23 cellular contexts compared by ENCODE assay signal in the genomic region with DNA sequence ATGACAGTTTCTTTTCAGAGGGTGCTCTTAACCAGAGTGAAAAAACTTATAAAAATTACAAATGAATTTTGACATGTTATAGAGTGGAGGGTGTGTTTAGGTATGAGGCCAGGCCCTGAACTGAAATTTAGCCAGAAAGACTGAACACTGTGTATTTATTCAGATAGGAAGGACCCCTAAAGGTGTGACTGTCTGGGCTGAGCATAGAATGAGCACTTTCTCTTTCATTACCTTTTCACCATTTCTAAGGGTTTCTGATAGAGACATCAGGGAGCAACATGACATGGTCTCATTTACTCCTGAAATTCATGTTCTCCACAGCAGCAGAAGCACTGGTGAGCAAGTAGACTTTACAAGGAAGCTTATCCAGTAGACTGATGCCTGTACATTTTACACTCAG. TPM values are rescaled to one million over a fixed set of nuclear protein-coding genes. Genes with fewer than 3 reads are reported as not detected.
DNase-seq lines count a peak whose midpoint lies in the region; ATAC-seq and TF ChIP-seq lines count a peak whose summit lies in the region.
"Had no signal": no experiment of that assay in that cellular context is flagged by ENCODE, and none has a peak within 500 bp of the region (broad histone marks: within the 10 kb centered on the region; RNA-seq: fewer than 3 reads in every experiment).

No MANE protein-coding gene starts in this region.

- intact Hi-C loops in MCF 10A (cut with micrococcal nuclease) (no loop called here), mammary epithelial cell (cut with micrococcal nuclease) (no loop called here), esophagus muscularis mucosa (cut with DNase I) (no loop called here)

- no peaks in the 10 kb centered on the region for H3K9me3 ChIP-seq in mammary epithelial cell (replicated peaks; ENCODE audit: insufficient read depth, low read length)
- H3K9me3 ChIP-seq in esophagus muscularis mucosa: no peaks in the 10 kb centered on the region

- TF ChIP-seq CTCF in MCF 10A (IDR thresholded peaks at IDR 0.05; ENCODE audit: unreplicated experiment) (no peak), mammary epithelial cell (conservative IDR thresholded peaks at IDR 0.05 in 1 of 2, IDR thresholded peaks at IDR 0.05 in 1 of 2; ENCODE audit: extremely low read depth in 1 of 2, insufficient read depth in 1 of 2, low read depth in 1 of 2, low read length in 2 of 2) (no peak), esophagus muscularis mucosa (IDR thresholded peaks at IDR 0.05) (no peak), progenitor cell of endocrine pancreas (IDR thresholded peaks at IDR 0.05; ENCODE audit: unreplicated experiment) (no peak), type B pancreatic cell (conservative IDR thresholded peaks at IDR 0.05) (no peak)

- H3K27me3 Mint-ChIP-seq in MCF 10A (ENCODE audit: insufficient read depth, unreplicated experiment) (no peaks in the 10 kb centered on the region), progenitor cell of endocrine pancreas (no peaks in the 10 kb centered on the region), type B pancreatic cell (no peaks in the 10 kb centered on the region)
- H3K27me3 Mint-ChIP-seq in natural killer cell treated with Interleukin-12 subunit alpha and Interleukin-12 subunit beta and Interleukin-15 and Interleukin-18, amount 100 ng/mL, for 72 hours: no peaks in the 10 kb centered on the region
- H3K27me3 Mint-ChIP-seq: CD8-positive, alpha-beta memory T cell had no signal

- peaks cover 23% of the 10 kb centered on the region for H3K4me1 Mint-ChIP-seq in MCF 10A (ENCODE audit: insufficient read depth, unreplicated experiment)
- peaks cover 59% of the 10 kb centered on the region for H3K4me1 Mint-ChIP-seq in progenitor cell of endocrine pancreas (ENCODE audit: low read depth)
- H3K4me1 Mint-ChIP-seq in type B pancreatic cell (ENCODE audit: unreplicated experiment): peaks cover 36% of the 10 kb centered on the region
- peaks cover 13 to 19% of the 10 kb centered on the region in 2 donors for H3K4me1 Mint-ChIP-seq in natural killer cell treated with Interleukin-12 subunit alpha and Interleukin-12 subunit beta and Interleukin-15 and Interleukin-18, amount 100 ng/mL, for 72 hours (ENCODE audit: low read depth in 2 of 2)

- ATAC-seq in GM19395 (IDR thresholded peaks at IDR 0.05; ENCODE audit: unreplicated experiment): no peak
- no peak for ATAC-seq in natural killer cell treated with Interleukin-12 subunit alpha and Interleukin-12 subunit beta and Interleukin-15 and Interleukin-18, amount 100 ng/mL, for 72 hours
- ATAC-seq in HG02981 (IDR thresholded peaks at IDR 0.05; ENCODE audit: unreplicated experiment): no peak

- H3K4me2 ChIP-seq in mammary epithelial cell (ENCODE audit: insufficient read depth, low read depth, low read length): no peak overlapping the region

- H3K27ac ChIP-seq in mammary epithelial cell (ENCODE audit: insufficient read depth, low read depth, low read length) (no peak overlapping the region), esophagus muscularis mucosa (replicated peaks in 1 of 4) (peak overlapping the region in 3 of 4 donors; percentile 11 to 53 (median 28))
- H3K27ac ChIP-seq: RWPE1, SK-N-MC had no signal

- no peak for TF ChIP-seq EP300 in esophagus muscularis mucosa (IDR thresholded peaks at IDR 0.05)

- H3K27me3 ChIP-seq in mammary epithelial cell (ENCODE audit: insufficient read depth, low read length) (no peaks in the 10 kb centered on the region), esophagus muscularis mucosa (no peaks in the 10 kb centered on the region)

- dilution Hi-C loops in mammary epithelial cell (cut with HindIII; ENCODE audit: low sequenced_read_pairs): no loop called here

- POLR2A ChIA-PET in MCF 10A (lab: Yijun Ruan, JAX): interaction anchor here (0.9 kb wide), 1 partner anchor 11 kb away, joined by 3 read pairs; no protein-coding TSS in a partner anchor

- DNase-seq in MCF 10A (ENCODE audit: unreplicated experiment) (no peak), mammary epithelial cell (no peak), esophagus muscularis mucosa (ENCODE audit: extremely low spot score) (no peak), progenitor cell of endocrine pancreas (ENCODE audit: low spot score, unreplicated experiment) (no peak), type B pancreatic cell (ENCODE audit: extremely low spot score, unreplicated experiment) (no peak)
- DNase-seq in natural killer cell treated with Interleukin-12 subunit alpha and Interleukin-12 subunit beta and Interleukin-15 and Interleukin-18, amount 100 ng/mL, for 72 hours (ENCODE audit: low spot score): no peak
- DNase-seq: 8988T; AML-193; C1 segment of cervical spinal cord; Calu3; CD8-positive, alpha-beta memory T cell; DMS153; Karpas-422; NCI-H1417; NCI-H1694 treated with DMSO at 0.1 percent for 48 hours; NCI-H2081 treated with DMSO at 0.1 percent for 48 hours; NCI-H510A; NCI-H748 treated with DMSO at 0.1 percent for 48 hours; SHP77 treated with DMSO at 0.1 percent for 48 hours had no signal

- H3K4me3 Mint-ChIP-seq in MCF 10A (ENCODE audit: unreplicated experiment) (no peak overlapping the region), progenitor cell of endocrine pancreas (ENCODE audit: low read depth) (no peak overlapping the region), type B pancreatic cell (peak overlapping the region; percentile 1)
- H3K4me3 Mint-ChIP-seq in natural killer cell treated with Interleukin-12 subunit alpha and Interleukin-12 subunit beta and Interleukin-15 and Interleukin-18, amount 100 ng/mL, for 72 hours: no peak overlapping the region
- H3K4me3 Mint-ChIP-seq: CD8-positive, alpha-beta memory T cell had no signal

- in situ Hi-C loops in mammary epithelial cell (cut with MboI; ENCODE audit: low sequenced_read_pairs in 2 of 2): no loop called here

- H3K27ac Mint-ChIP-seq in MCF 10A (ENCODE audit: low read depth, unreplicated experiment): peak overlapping the region; percentile 35
- peak overlapping the region; percentile 40 for H3K27ac Mint-ChIP-seq in progenitor cell of endocrine pancreas
- H3K27ac Mint-ChIP-seq in type B pancreatic cell: peak overlapping the region; percentile 78
- no peak overlapping the region for H3K27ac Mint-ChIP-seq in natural killer cell treated with Interleukin-12 subunit alpha and Interleukin-12 subunit beta and Interleukin-15 and Interleukin-18, amount 100 ng/mL, for 72 hours

- no peaks in the 10 kb centered on the region for H3K36me3 ChIP-seq in mammary epithelial cell (ENCODE audit: insufficient read depth, low read length)
- no peaks in the 10 kb centered on the region for H3K36me3 ChIP-seq in esophagus muscularis mucosa

- H3K4me3 ChIP-seq in mammary epithelial cell (replicated peaks in 1 of 3; ENCODE audit: insufficient read depth in 1 of 3, low read depth in 2 of 3, low read length in 3 of 3): no peak overlapping the region
- no peak overlapping the region for H3K4me3 ChIP-seq in esophagus muscularis mucosa
- H3K4me3 ChIP-seq: SK-N-MC had no signal

- CTCF ChIA-PET in MCF 10A (lab: Yijun Ruan, JAX): interaction anchor here (1.5 kb wide), 1 partner anchor 15 kb away, joined by 3 read pairs; no protein-coding TSS in a partner anchor
- CTCF ChIA-PET in mammary epithelial cell (lab: Charles Lee; ENCODE audit: low non-redundant PET): no interaction called here

- H3K9me3 Mint-ChIP-seq in MCF 10A (ENCODE audit: unreplicated experiment): no peaks in the 10 kb centered on the region
- peaks cover 12% of the 10 kb centered on the region for H3K9me3 Mint-ChIP-seq in progenitor cell of endocrine pancreas (ENCODE audit: low read depth)
- H3K9me3 Mint-ChIP-seq in type B pancreatic cell: peaks cover 4% of the 10 kb centered on the region
- no peaks in the 10 kb centered on the region for H3K9me3 Mint-ChIP-seq in natural killer cell treated with Interleukin-12 subunit alpha and Interleukin-12 subunit beta and Interleukin-15 and Interleukin-18, amount 100 ng/mL, for 72 hours
- H3K9me3 Mint-ChIP-seq: CD8-positive, alpha-beta memory T cell had no signal

- no peaks in the 10 kb centered on the region for H4K20me1 ChIP-seq in mammary epithelial cell (ENCODE audit: insufficient read depth, low read length)

- H3K4me1 ChIP-seq in mammary epithelial cell (ENCODE audit: insufficient read depth, low read length): no peaks in the 10 kb centered on the region
- peaks cover 48 to 98% (median 92%) of the 10 kb centered on the region in 4 donors for H3K4me1 ChIP-seq in esophagus muscularis mucosa

- no peak for TF ChIP-seq POLR2A in esophagus muscularis mucosa (IDR thresholded peaks at IDR 0.05; ENCODE audit: low read depth)

- H2AFZ ChIP-seq in mammary epithelial cell (ENCODE audit: low read depth, low read length): no peak overlapping the region

- H3K79me2 ChIP-seq in mammary epithelial cell (ENCODE audit: insufficient read depth, low read length): peaks cover 90% of the 10 kb centered on the region

- H3K36me3 Mint-ChIP-seq in MCF 10A (ENCODE audit: insufficient read depth, unreplicated experiment) (no peaks in the 10 kb centered on the region), progenitor cell of endocrine pancreas (ENCODE audit: insufficient read depth) (peaks cover 8% of the 10 kb centered on the region), type B pancreatic cell (peaks cover 17% of the 10 kb centered on the region)
- H3K36me3 Mint-ChIP-seq in natural killer cell treated with Interleukin-12 subunit alpha and Interleukin-12 subunit beta and Interleukin-15 and Interleukin-18, amount 100 ng/mL, for 72 hours: no peaks in the 10 kb centered on the region

- H3K9ac ChIP-seq in mammary epithelial cell (ENCODE audit: insufficient read depth, low read length): no peak overlapping the region

- BruUV-seq in MCF 10A (replicated peaks; lab: Mats Ljungman, UMichigan) (no TSS peak), mammary epithelial cell (replicated peaks; lab: Mats Ljungman, UMichigan) (no TSS peak)

RNA-seq across cellular contexts. Expression of a gene that starts 32.9 kb away (rescaled TPM):
- total RNA-seq in MCF 10A (2022) (30.0 and 33.3 TPM in 2 replicates), mammary epithelial cell (10 to 100 TPM; 22.8 to 33.8 TPM), esophagus muscularis mucosa (10 to 100 TPM; 36.3 to 63.6 (median 48.2) TPM), progenitor cell of endocrine pancreas (83.1 and 88.1 TPM in 2 replicates), type B pancreatic cell (ENCODE audit: low replicate concordance) (43.2 and 61.0 TPM in 2 replicates)
- 9.2 TPM for polyA plus RNA-seq in mammary epithelial cell
- polyA minus RNA-seq in mammary epithelial cell: 62.2 TPM
- total RNA-seq in natural killer cell treated with Interleukin-12 subunit alpha and Interleukin-12 subunit beta and Interleukin-15 and Interleukin-18, amount 100 ng/mL, for 72 hours: 10 to 100 TPM; 10.0 to 20.4 TPM

Comparison
In these comparisons a context has a peak if more than half of its experiments do, and no peak if none do; other contexts are left out.
1. H3K27ac Mint-ChIP-seq: peak in MCF 10A (single experiment), progenitor cell of endocrine pancreas (single experiment) and type B pancreatic cell (single experiment); none in natural killer cell treated with Interleukin-12 subunit alpha and Interleukin-12 subunit beta and Interleukin-15 and Interleukin-18, amount 100 ng/mL, for 72 hours (0 of 2).